ENCODE assay signal across 1 cellular context in genomic region chr16:31713945-31714898, GRCh38.
TF ChIP-seq lines count a peak whose summit lies in the region.

No MANE protein-coding gene starts in this region.

TF ChIP-seq in K562, 482 proteins besides CTCF, POLR2A, EP300 and RAD21 (continued from another document):
- peak; percentile 82 for TF ChIP-seq CTCFL (IDR thresholded peaks at IDR 0.05; ENCODE audit: borderline replicate concordance, insufficient read depth, low read depth, low read length, poor library complexity, severe bottlenecking)
- no peak for TF ChIP-seq NR2C1 (IDR thresholded peaks at IDR 0.05)
- TF ChIP-seq NR2C1 (tag; IDR thresholded peaks at IDR 0.05): no peak
